8 cellular contexts compared by ENCODE assay signal in genomic region chr2:9655441-9656269, GRCh38. TPM values are rescaled to one million over a fixed set of nuclear protein-coding genes. Genes with fewer than 3 reads are reported as not detected.
DNase-seq lines count a peak whose midpoint lies in the region; ATAC-seq and TF ChIP-seq lines count a peak whose summit lies in the region.

No MANE protein-coding gene starts in this region.

- intact Hi-C loops in upper lobe of right lung (cut with DNase I): no loop called here

- no peak overlapping the region for H2BK15ac ChIP-seq in mesendoderm (replicated peaks; ENCODE audit: low read depth)

- H3K27me3 Mint-ChIP-seq in activated T-cell treated with anti-CD3 and anti-CD28 coated beads, Interleukin-2, amount 50 U/mL, for 4 hours (ENCODE audit: low read depth): no peaks in the 10 kb centered on the region

- no peak overlapping the region for H2AK5ac ChIP-seq in mesendoderm (ENCODE audit: low read length)

- H3K4me3 ChIP-seq in GM06990 (replicated peaks; ENCODE audit: low read depth, low read length) (peak overlapping the region; percentile 34), upper lobe of right lung (no peak overlapping the region), mesendoderm (ENCODE audit: low read length) (no peak overlapping the region)

- H2BK5ac ChIP-seq in mesendoderm (ENCODE audit: low read length): no peak overlapping the region

- no peak overlapping the region for H4K8ac ChIP-seq in mesendoderm (ENCODE audit: low read depth, low read length)

- H3K79me2 ChIP-seq in mesendoderm (ENCODE audit: control insufficient read depth, insufficient read depth, low read length): no peaks in the 10 kb centered on the region

- H3K4ac ChIP-seq in mesendoderm (ENCODE audit: low read depth, low read length): no peak overlapping the region

- no peaks in the 10 kb centered on the region for H3K36me3 ChIP-seq in GM06990 (ENCODE audit: control insufficient read depth, insufficient read depth, low read length)
- H3K36me3 ChIP-seq in upper lobe of right lung: no peaks in the 10 kb centered on the region
- H3K36me3 ChIP-seq in mesendoderm (ENCODE audit: control insufficient read depth, insufficient read depth, low read length): no peaks in the 10 kb centered on the region

- DNase-seq in GM06990 (ENCODE audit: extremely low read depth, insufficient read length) (peak; percentile 69), nucleus accumbens (lab: John Stamatoyannopoulos, UW) (no peak), upper lobe of right lung (no peak), NCI-H2196 treated with DMSO at 0.1 percent for 48 hours (lab: John Stamatoyannopoulos, UW; ENCODE audit: unreplicated experiment) (no peak), mesendoderm (no peak)
- DNase-seq in activated T-cell treated with anti-CD3 and anti-CD28 coated beads, Interleukin-2, amount 50 U/mL, for 4 hours: peak; percentile 35
- peak; percentile 33 to 56 for DNase-seq in stimulated activated CD4-positive, alpha-beta T cell treated with anti-CD3 and anti-CD28 coated beads, Interleukin-12 subunit alpha, Interleukin-12 subunit beta, amount 100 ng/mL, for 24 hours (ENCODE audit: low read depth in 2 of 2)

- no peak overlapping the region for H3K9ac ChIP-seq in mesendoderm (ENCODE audit: low read length)

- peak; percentile 56 for ATAC-seq in HG03159 (IDR thresholded peaks at IDR 0.05; ENCODE audit: unreplicated experiment)
- peak; percentile 79 to 85 for ATAC-seq in activated T-cell treated with anti-CD3 and anti-CD28 coated beads, Interleukin-2, amount 50 U/mL, for 4 hours
- ATAC-seq in upper lobe of right lung: no peak

- no peak overlapping the region for H4K5ac ChIP-seq in mesendoderm (ENCODE audit: low read length)

- no peak overlapping the region for H2BK120ac ChIP-seq in mesendoderm (ENCODE audit: low read depth, low read length)

- no peaks in the 10 kb centered on the region for H3K9me3 ChIP-seq in upper lobe of right lung

- peaks cover 28% of the 10 kb centered on the region for H3K4me1 Mint-ChIP-seq in activated T-cell treated with anti-CD3 and anti-CD28 coated beads, Interleukin-2, amount 50 U/mL, for 4 hours (ENCODE audit: low read depth)

- H3K4me2 ChIP-seq in mesendoderm (ENCODE audit: low read length): no peak overlapping the region

- no peak overlapping the region for H3K23ac ChIP-seq in mesendoderm (ENCODE audit: low read length)

- H3K27me3 ChIP-seq in GM06990 (replicated peaks; ENCODE audit: control insufficient read depth, insufficient read depth, low read length): no peaks in the 10 kb centered on the region
- H3K27me3 ChIP-seq in upper lobe of right lung: no peaks in the 10 kb centered on the region
- H3K27me3 ChIP-seq in mesendoderm (ENCODE audit: insufficient read depth, low read length, poor library complexity): no peaks in the 10 kb centered on the region

- no peak overlapping the region for H3K56ac ChIP-seq in mesendoderm (ENCODE audit: low read length)

- no peaks in the 10 kb centered on the region for H3K79me1 ChIP-seq in mesendoderm (ENCODE audit: low read length)

- no peak overlapping the region for H3K18ac ChIP-seq in mesendoderm (ENCODE audit: low read length)

- no peaks in the 10 kb centered on the region for H3K36me3 Mint-ChIP-seq in activated T-cell treated with anti-CD3 and anti-CD28 coated beads, Interleukin-2, amount 50 U/mL, for 4 hours (ENCODE audit: insufficient read depth)

- H3K4me3 Mint-ChIP-seq in activated T-cell treated with anti-CD3 and anti-CD28 coated beads, Interleukin-2, amount 50 U/mL, for 4 hours: peak overlapping the region; percentile 33

- H3K9me3 Mint-ChIP-seq in activated T-cell treated with anti-CD3 and anti-CD28 coated beads, Interleukin-2, amount 50 U/mL, for 4 hours: no peaks in the 10 kb centered on the region

- no peak overlapping the region for H3K27ac ChIP-seq in upper lobe of right lung
- H3K27ac ChIP-seq in mesendoderm (ENCODE audit: low read depth, low read length): no peak overlapping the region

- WGBS in mesendoderm (ENCODE audit: extremely low coverage, insufficient coverage, low lambda C conversion rate): no CpG with 5 or more reads among the region's 13 CpGs

- TF ChIP-seq CTCF in GM06990 (IDR thresholded peaks at IDR 0.05; ENCODE audit: insufficient read depth, low read length, poor library complexity, severe bottlenecking) (no peak), upper lobe of right lung (IDR thresholded peaks at IDR 0.05) (no peak)

- no peaks in the 10 kb centered on the region for H3K4me1 ChIP-seq in upper lobe of right lung
- no peaks in the 10 kb centered on the region for H3K4me1 ChIP-seq in mesendoderm (ENCODE audit: control insufficient read depth, low read depth, low read length)

RNA-seq across cellular contexts. Expression of gene YWHAQ, which starts 24.9 kb away (rescaled TPM):
- 100 to 1,000 TPM; 641 to 717 (median 687) TPM for total RNA-seq in activated T-cell treated with anti-CD3 and anti-CD28 coated beads, Interleukin-2, amount 50 U/mL, for 4 hours
- total RNA-seq in upper lobe of right lung: 191 TPM
- 445 TPM for polyA plus RNA-seq in mesendoderm (2013, experiment 1 of 2)
- polyA plus RNA-seq in mesendoderm (2013, experiment 2 of 2): 448 TPM

Comparison
In these comparisons a context has a peak if more than half of its experiments do, and no peak if none do; other contexts are left out.
1. DNase-seq: peak in GM06990 (single experiment), activated T-cell treated with anti-CD3 and anti-CD28 coated beads, Interleukin-2, amount 50 U/mL, for 4 hours (single experiment) and stimulated activated CD4-positive, alpha-beta T cell treated with anti-CD3 and anti-CD28 coated beads, Interleukin-12 subunit alpha, Interleukin-12 subunit beta, amount 100 ng/mL, for 24 hours (2 of 2); none in nucleus accumbens (0 of 56), upper lobe of right lung (single experiment), NCI-H2196 treated with DMSO at 0.1 percent for 48 hours (single experiment) and mesendoderm (single experiment).